In the genomic region with DNA sequence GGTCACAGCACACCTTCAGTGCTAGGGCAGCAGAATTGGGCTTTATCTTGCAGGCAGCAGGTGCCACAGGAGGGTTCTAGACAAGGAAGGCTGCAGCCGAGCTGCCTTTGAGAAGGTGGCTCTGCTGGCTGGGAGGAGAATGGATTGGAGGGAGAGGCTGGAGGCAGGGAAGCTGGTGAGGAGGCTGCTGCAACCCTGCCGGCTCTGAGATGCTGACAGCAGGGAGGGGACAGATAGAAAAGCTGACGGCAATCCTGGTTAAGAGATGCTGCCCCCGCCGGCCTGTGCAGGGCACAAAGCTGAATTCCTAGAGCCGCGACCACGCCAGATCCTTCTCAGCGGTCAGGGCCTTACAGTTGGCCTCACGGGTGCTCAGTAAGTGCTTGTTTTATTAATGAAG, we compare ENCODE assay signal across 17 cellular contexts.
DNase-seq lines count a peak whose midpoint lies in the region; TF ChIP-seq lines count a peak whose summit lies in the region.
"Had no signal": no experiment of that assay in that cellular context is flagged by ENCODE, and none has a peak within 500 bp of the region (broad histone marks: within the 10 kb centered on the region; RNA-seq: fewer than 3 reads in every experiment).

No MANE protein-coding gene starts in this region.

- H3K14ac ChIP-seq in neuronal stem cell (ENCODE audit: low read length) = no peak overlapping the region

- H3K23ac ChIP-seq in neuronal stem cell (ENCODE audit: low read depth, low read length, poor library complexity) = no peak overlapping the region

- H3K4me3 Mint-ChIP-seq in endodermal cell = no peak overlapping the region
- H3K4me3 Mint-ChIP-seq in activated naive CD8-positive, alpha-beta T cell treated with anti-CD3 and anti-CD28 coated beads for 36 hours = no peak overlapping the region
- H3K4me3 Mint-ChIP-seq: CD4-positive, CD25-positive, alpha-beta regulatory T cell; H9 had no signal

- no TSS peak for BruUV-seq in PC-9 (replicated peaks; lab: Mats Ljungman, UMichigan)

- H3K9me2 ChIP-seq in PC-9 (ENCODE audit: insufficient read depth) = no peaks in the 10 kb centered on the region

- no peak overlapping the region for H2BK15ac ChIP-seq in neuronal stem cell (ENCODE audit: low read length)

- H3K4me1 Mint-ChIP-seq in endodermal cell = no peaks in the 10 kb centered on the region
- H3K4me1 Mint-ChIP-seq in activated naive CD8-positive, alpha-beta T cell treated with anti-CD3 and anti-CD28 coated beads for 36 hours = no peaks in the 10 kb centered on the region
- H3K4me1 Mint-ChIP-seq: CD4-positive, CD25-positive, alpha-beta regulatory T cell had no signal

- TF ChIP-seq CTCF in endodermal cell (conservative IDR thresholded peaks at IDR 0.05) = peak; percentile 13
- TF ChIP-seq CTCF in PC-9 (conservative IDR thresholded peaks at IDR 0.05) = no peak

- intact Hi-C loops in PC-9 (cut with micrococcal nuclease; ENCODE audit: unreplicated experiment) = no loop called here

- no peak overlapping the region for H4K91ac ChIP-seq in neuronal stem cell (ENCODE audit: low read depth, low read length, poor library complexity)

- H3K4ac ChIP-seq in neuronal stem cell (ENCODE audit: low read length) = no peak overlapping the region

- H3K27me3 ChIP-seq in endodermal cell (ENCODE audit: control insufficient read depth, insufficient read depth, low read length, poor library complexity, severe bottlenecking) = no peaks in the 10 kb centered on the region
- peaks cover 0 to 17% (median 0%) of the 10 kb centered on the region in 3 experiments for H3K27me3 ChIP-seq in neuronal stem cell (ENCODE audit: control insufficient read depth in 3 of 3, insufficient read depth in 3 of 3, low read depth in 1 of 3, low read length in 3 of 3)
- no peaks in the 10 kb centered on the region for H3K27me3 ChIP-seq in PC-9 (ENCODE audit: insufficient read depth, low read depth)
- H3K27me3 ChIP-seq: BLaER1 treated with 17β-estradiol and CSF1 and Interleukin-3, amounts not matched to agents 10 nM and 100 nM had no signal

- 75 to 79% methylated on average over 9 to 10 of the region's 10 CpGs for WGBS in endodermal cell (ENCODE audit: insufficient coverage in 1 of 2, insufficient read length in 1 of 2), 2 experiments
- no CpG with 5 or more reads among the region's 10 CpGs for WGBS in neuronal stem cell (ENCODE audit: extremely low coverage in 2 of 2, insufficient read length in 2 of 2, insufficient replicate concordance in 1 of 2), 2 donors

- H3K4me3 ChIP-seq in endodermal cell (ENCODE audit: low read length) = no peak overlapping the region
- no peak overlapping the region for H3K4me3 ChIP-seq in neuronal stem cell (ENCODE audit: low read length in 2 of 2)
- no peak overlapping the region for H3K4me3 ChIP-seq in PC-9
- H3K4me3 ChIP-seq: BLaER1 treated with 17β-estradiol and CSF1 and Interleukin-3, amounts not matched to agents 10 nM and 100 nM; GM12878; GM23248 had no signal

- H3K27me3 Mint-ChIP-seq in endodermal cell (ENCODE audit: insufficient read depth) = peaks cover 3% of the 10 kb centered on the region
- no peaks in the 10 kb centered on the region for H3K27me3 Mint-ChIP-seq in activated naive CD8-positive, alpha-beta T cell treated with anti-CD3 and anti-CD28 coated beads for 36 hours

- H3K18ac ChIP-seq in neuronal stem cell (ENCODE audit: low read length) = peak overlapping the region; percentile 3

- POLR2A ChIA-PET in PC-9 (lab: Charles Lee; ENCODE audit: unreplicated experiment) = no interaction called here

- H4K8ac ChIP-seq in neuronal stem cell (ENCODE audit: low read depth, low read length) = no peak overlapping the region

- H3K9ac ChIP-seq in endodermal cell (ENCODE audit: extremely low read depth, low read length, poor library complexity, severe bottlenecking) = no peak overlapping the region
- no peak overlapping the region for H3K9ac ChIP-seq in neuronal stem cell (ENCODE audit: low read depth, low read length, poor library complexity)
- H3K9ac ChIP-seq: BLaER1 treated with 17β-estradiol and CSF1 and Interleukin-3, amounts not matched to agents 10 nM and 100 nM; GM23248 had no signal

- no peaks in the 10 kb centered on the region for H3K79me2 ChIP-seq in PC-9 (ENCODE audit: low read depth)

- H3K27ac ChIP-seq in endodermal cell (ENCODE audit: low read depth, low read length) (no peak overlapping the region), neuronal stem cell (replicated peaks; ENCODE audit: low read length) (no peak overlapping the region), PC-9 (no peak overlapping the region)
- H3K27ac ChIP-seq: 22Rv1; BLaER1 treated with 17β-estradiol and CSF1 and Interleukin-3, amounts not matched to agents 10 nM and 100 nM; GM23248 had no signal

- H2BK5ac ChIP-seq in neuronal stem cell (ENCODE audit: low read length) = no peak overlapping the region

- H3K27ac Mint-ChIP-seq in endodermal cell = peak overlapping the region; percentile 20
- H3K27ac Mint-ChIP-seq in activated naive CD8-positive, alpha-beta T cell treated with anti-CD3 and anti-CD28 coated beads for 36 hours = no peak overlapping the region
- H3K27ac Mint-ChIP-seq: CD4-positive, CD25-positive, alpha-beta regulatory T cell had no signal

- no peaks in the 10 kb centered on the region for H4K20me1 ChIP-seq in PC-9 (ENCODE audit: insufficient read depth)

- no peak overlapping the region for H2AK5ac ChIP-seq in neuronal stem cell (ENCODE audit: low read depth, low read length)

- H3K4me2 ChIP-seq in neuronal stem cell (ENCODE audit: insufficient read depth, low read length, poor library complexity, severe bottlenecking) (no peak overlapping the region), PC-9 (no peak overlapping the region)
- H3K4me2 ChIP-seq: BLaER1 treated with 17β-estradiol and CSF1 and Interleukin-3, amounts not matched to agents 10 nM and 100 nM had no signal

- H2AFZ ChIP-seq in neuronal stem cell (ENCODE audit: low read length) (no peak overlapping the region), PC-9 (no peak overlapping the region)
- H2AFZ ChIP-seq: GM23248 had no signal

- H3K9me3 ChIP-seq in endodermal cell (ENCODE audit: control insufficient read depth, low read length) = peaks cover 19% of the 10 kb centered on the region
- H3K9me3 ChIP-seq in neuronal stem cell (replicated peaks in 1 of 2; ENCODE audit: control insufficient read depth in 2 of 2, insufficient read depth in 1 of 2, low read depth in 1 of 2, low read length in 2 of 2) = peaks cover 10 to 19% of the 10 kb centered on the region in 2 donors
- H3K9me3 ChIP-seq in PC-9 (ENCODE audit: insufficient read depth, low read depth) = peaks cover 19% of the 10 kb centered on the region

- peaks cover 6% of the 10 kb centered on the region; the same call in 1 of the 2 replicates for H3F3A ChIP-seq in PC-9 (ENCODE audit: insufficient read depth, low read depth)

- H3K79me1 ChIP-seq in neuronal stem cell (ENCODE audit: low read depth, low read length) = no peaks in the 10 kb centered on the region

- CTCF ChIA-PET in PC-9 (lab: Charles Lee) = no interaction called here

- DNase-seq in NCI-H524 (lab: John Stamatoyannopoulos, UW) (peak; percentile 19 to 27), NCI-H524 treated with DMSO at 0.1 percent for 48 hours (lab: John Stamatoyannopoulos, UW) (no peak), endodermal cell (no peak), neuronal stem cell (ENCODE audit: low spot score) (no peak), AG08396 (ENCODE audit: low spot score) (no peak), PC-9 (no peak)
- no peak for DNase-seq in activated naive CD8-positive, alpha-beta T cell treated with anti-CD3 and anti-CD28 coated beads for 36 hours
- DNase-seq: AML-193; Calu3; CD4-positive, CD25-positive, alpha-beta regulatory T cell; DMS 273 treated with DMSO at 0.1 percent for 48 hours; GM23248; H9; IMR-90 had no signal

- H3K36me3 ChIP-seq in endodermal cell (ENCODE audit: control insufficient read depth, insufficient read depth, low read length) (no peaks in the 10 kb centered on the region), neuronal stem cell (replicated peaks in 1 of 2; ENCODE audit: control insufficient read depth in 2 of 2, insufficient read depth in 2 of 2, low read length in 2 of 2) (no peaks in the 10 kb centered on the region), PC-9 (ENCODE audit: low read depth) (no peaks in the 10 kb centered on the region)
- H3K36me3 ChIP-seq: BLaER1 treated with 17β-estradiol and CSF1 and Interleukin-3, amounts not matched to agents 10 nM and 100 nM had no signal

- H3K4me1 ChIP-seq in endodermal cell (ENCODE audit: control insufficient read depth, insufficient read depth, low read length) = no peaks in the 10 kb centered on the region
- H3K4me1 ChIP-seq in neuronal stem cell (ENCODE audit: control insufficient read depth in 2 of 2, insufficient read depth in 1 of 2, low read depth in 1 of 2, low read length in 2 of 2) = peaks cover 0 to 4% of the 10 kb centered on the region in 2 donors
- H3K4me1 ChIP-seq in PC-9 (replicated peaks; ENCODE audit: insufficient read depth) = peaks cover 22% of the 10 kb centered on the region

- peaks cover 28% of the 10 kb centered on the region for H3K9me3 Mint-ChIP-seq in endodermal cell
- H3K9me3 Mint-ChIP-seq in activated naive CD8-positive, alpha-beta T cell treated with anti-CD3 and anti-CD28 coated beads for 36 hours = peaks cover 9% of the 10 kb centered on the region

- H2BK12ac ChIP-seq in neuronal stem cell (ENCODE audit: low read length) = no peak overlapping the region

- no peak overlapping the region for H2BK120ac ChIP-seq in neuronal stem cell (ENCODE audit: low read depth, low read length)

- peaks cover 26% of the 10 kb centered on the region for H3K36me3 Mint-ChIP-seq in endodermal cell (ENCODE audit: low read depth)
- H3K36me3 Mint-ChIP-seq in activated naive CD8-positive, alpha-beta T cell treated with anti-CD3 and anti-CD28 coated beads for 36 hours = peaks cover 23% of the 10 kb centered on the region

Comparison
In these comparisons a context has a peak if more than half of its experiments do, and no peak if none do; other contexts are left out.
1. DNase-seq: peak in NCI-H524 (2 of 2); none in NCI-H524 treated with DMSO at 0.1 percent for 48 hours (single experiment), endodermal cell (single experiment), neuronal stem cell (single experiment), activated naive CD8-positive, alpha-beta T cell treated with anti-CD3 and anti-CD28 coated beads for 36 hours (single experiment), AG08396 (single experiment) and PC-9 (0 of 2).